14 cellular contexts compared by ENCODE assay signal in the genomic region with DNA sequence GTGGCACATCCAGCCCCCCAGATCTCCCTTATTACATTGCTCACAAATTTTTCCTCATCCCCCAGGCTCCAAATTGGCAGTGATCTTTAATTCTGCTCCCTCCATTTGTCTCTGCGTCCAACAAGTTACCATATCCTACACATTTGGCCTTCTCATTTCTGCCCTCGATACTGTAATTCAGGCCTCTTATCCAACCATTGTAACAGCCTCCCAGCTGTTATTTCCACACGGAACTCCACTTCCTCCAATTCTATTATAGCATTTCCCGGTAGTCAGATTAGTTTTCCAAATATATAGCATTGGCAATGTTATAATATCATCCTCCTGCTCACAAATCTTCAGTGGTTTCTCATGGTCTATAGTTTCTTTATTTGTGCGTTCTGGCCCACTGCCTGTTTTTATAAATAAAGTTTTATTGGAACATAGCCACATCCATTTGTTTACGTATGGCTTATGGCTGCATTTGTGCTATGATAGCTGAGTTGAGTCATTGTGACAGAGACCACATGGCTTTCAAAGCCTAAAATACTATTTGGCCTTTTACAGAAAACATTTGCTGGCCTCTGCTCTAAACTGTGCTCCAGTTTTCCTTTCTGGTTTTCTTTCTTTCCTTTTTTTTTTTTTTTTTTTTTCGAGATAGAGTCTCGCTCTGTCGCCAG.
DNase-seq lines count a peak whose midpoint lies in the region; ATAC-seq and TF ChIP-seq lines count a peak whose summit lies in the region.
"Had no signal": no experiment of that assay in that cellular context is flagged by ENCODE, and none has a peak within 500 bp of the region (broad histone marks: within the 10 kb centered on the region; RNA-seq: fewer than 3 reads in every experiment).

No MANE protein-coding gene starts in this region.

- ATAC-seq in GM18867 (IDR thresholded peaks at IDR 0.05; ENCODE audit: unreplicated experiment), result no peak
- ATAC-seq in HG03354 (IDR thresholded peaks at IDR 0.05; ENCODE audit: poor library complexity, severe bottlenecking, unreplicated experiment), result no peak
- no peak for ATAC-seq in GM21717 (IDR thresholded peaks at IDR 0.05; ENCODE audit: unreplicated experiment)
- ATAC-seq: stimulated activated memory B cell treated with anti-CD40 and anti-IgM and Interleukin-4, amounts not matched to agents 10 μg/mL and 1 μg/mL and 100 μg/mL, for 72 hours had no signal

- no peaks in the 10 kb centered on the region for H3K4me1 Mint-ChIP-seq in progenitor cell of endocrine pancreas (ENCODE audit: low read depth)
- H3K4me1 Mint-ChIP-seq: central memory CD8-positive, alpha-beta T cell; stimulated activated memory B cell treated with anti-CD40 and anti-IgM and Interleukin-4, amounts not matched to agents 10 μg/mL and 1 μg/mL and 100 μg/mL, for 72 hours had no signal

- H3K9me2 ChIP-seq in GM23248 (ENCODE audit: insufficient read depth), result no peaks in the 10 kb centered on the region

- H3K27me3 ChIP-seq in GM23248 (replicated peaks; ENCODE audit: insufficient read depth), result no peaks in the 10 kb centered on the region
- H3K27me3 ChIP-seq: BLaER1, Peyer's patch had no signal

- peak overlapping the region; percentile 47 for H3K4me3 ChIP-seq in GM23248
- H3K4me3 ChIP-seq in fibroblast of villous mesenchyme (ENCODE audit: low read depth, low read length), result no peak overlapping the region
- H3K4me3 ChIP-seq: BLaER1, Peyer's patch had no signal

- H3K36me3 ChIP-seq in GM23248 (ENCODE audit: low read depth), result no peaks in the 10 kb centered on the region
- H3K36me3 ChIP-seq: BLaER1, Peyer's patch had no signal

- H2AFZ ChIP-seq in GM23248, result peak overlapping the region; percentile 77

- in situ Hi-C loops in GM23248 (cut with MboI), result no loop called here

- H3K4me1 ChIP-seq in GM23248 (ENCODE audit: insufficient read depth), result peaks cover 19% of the 10 kb centered on the region
- H3K4me1 ChIP-seq: BLaER1, Peyer's patch had no signal

- H3K27ac ChIP-seq in GM23248, result peak overlapping the region; percentile 52
- H3K27ac ChIP-seq in VCaP, result peak overlapping the region; percentile 46
- H3K27ac ChIP-seq: BLaER1 had no signal

- peaks cover 2% of the 10 kb centered on the region for H3K36me3 Mint-ChIP-seq in progenitor cell of endocrine pancreas (ENCODE audit: insufficient read depth)
- H3K36me3 Mint-ChIP-seq: stimulated activated memory B cell treated with anti-CD40 and anti-IgM and Interleukin-4, amounts not matched to agents 10 μg/mL and 1 μg/mL and 100 μg/mL, for 72 hours had no signal

- peaks cover 26% of the 10 kb centered on the region for H3F3A ChIP-seq in GM23248 (ENCODE audit: insufficient read depth)

- no peaks in the 10 kb centered on the region for H4K20me1 ChIP-seq in GM23248 (ENCODE audit: insufficient read depth)
- H4K20me1 ChIP-seq: BLaER1 had no signal

- no peaks in the 10 kb centered on the region for H3K27me3 Mint-ChIP-seq in progenitor cell of endocrine pancreas
- H3K27me3 Mint-ChIP-seq: central memory CD8-positive, alpha-beta T cell; stimulated activated memory B cell treated with anti-CD40 and anti-IgM and Interleukin-4, amounts not matched to agents 10 μg/mL and 1 μg/mL and 100 μg/mL, for 72 hours had no signal

- H3K9me3 Mint-ChIP-seq in progenitor cell of endocrine pancreas (ENCODE audit: low read depth), result peaks cover 21% of the 10 kb centered on the region
- H3K9me3 Mint-ChIP-seq: central memory CD8-positive, alpha-beta T cell had no signal

- H3K4me2 ChIP-seq in GM23248 (ENCODE audit: unreplicated experiment), result peak overlapping the region; percentile 45
- H3K4me2 ChIP-seq: BLaER1 had no signal

- H3K9ac ChIP-seq in GM23248, result peak overlapping the region; percentile 41; the same call in 1 of the 2 replicates
- H3K9ac ChIP-seq: BLaER1 had no signal

- H3K4me3 Mint-ChIP-seq in progenitor cell of endocrine pancreas (ENCODE audit: low read depth), result no peak overlapping the region
- H3K4me3 Mint-ChIP-seq: central memory CD8-positive, alpha-beta T cell; stimulated activated memory B cell treated with anti-CD40 and anti-IgM and Interleukin-4, amounts not matched to agents 10 μg/mL and 1 μg/mL and 100 μg/mL, for 72 hours had no signal

- TF ChIP-seq CTCF in VCaP (conservative IDR thresholded peaks at IDR 0.05), result no peak
- no peak for TF ChIP-seq CTCF in fibroblast of villous mesenchyme (IDR thresholded peaks at IDR 0.05; ENCODE audit: insufficient read depth, low read depth, low read length)
- no peak for TF ChIP-seq CTCF in progenitor cell of endocrine pancreas (IDR thresholded peaks at IDR 0.05; ENCODE audit: unreplicated experiment)

- no peaks in the 10 kb centered on the region for H3K79me2 ChIP-seq in GM23248 (ENCODE audit: insufficient read depth)

- peak overlapping the region; percentile 40 for H3K27ac Mint-ChIP-seq in progenitor cell of endocrine pancreas
- H3K27ac Mint-ChIP-seq: stimulated activated memory B cell treated with anti-CD40 and anti-IgM and Interleukin-4, amounts not matched to agents 10 μg/mL and 1 μg/mL and 100 μg/mL, for 72 hours had no signal

- WGBS in GM23248 (ENCODE audit: low coverage in 1 of 2, low lambda C conversion rate in 2 of 2, missing lambda C conversion rate in 2 of 2), 2 experiments, result 69 to 72% methylated on average over 7 to 9 of the region's 9 CpGs

- DNase-seq in GM23248, result peak; percentile 35
- DNase-seq in fibroblast of villous mesenchyme (ENCODE audit: low read depth), result peak; percentile 79
- no peak for DNase-seq in progenitor cell of endocrine pancreas (ENCODE audit: low spot score, unreplicated experiment)
- DNase-seq in epidermal melanocyte (ENCODE audit: insufficient read length, low spot score), result no peak
- DNase-seq: activated effector memory CD4-positive, alpha-beta T cell treated with anti-CD3 and anti-CD28 coated beads, Interleukin-2, amount 50 U/mL, for 16 hours; GDM1; Peyer's patch had no signal

- H3K9me3 ChIP-seq in GM23248 (ENCODE audit: low read depth), result no peaks in the 10 kb centered on the region
- H3K9me3 ChIP-seq: Peyer's patch had no signal

Comparison
In these comparisons a context has a peak if more than half of its experiments do, and no peak if none do; other contexts are left out.
1. DNase-seq: peak in GM23248 (single experiment) and fibroblast of villous mesenchyme (single experiment); none in progenitor cell of endocrine pancreas (single experiment) and epidermal melanocyte (single experiment).